In genomic region chr16:2205104-2205966, GRCh38 we compare ENCODE assay signal across 8 cellular contexts. TPM values are rescaled to one million over a fixed set of nuclear protein-coding genes. Genes with fewer than 3 reads are reported as not detected.
DNase-seq lines count a peak whose midpoint lies in the region; ATAC-seq and TF ChIP-seq lines count a peak whose summit lies in the region.

A gene with protein sequence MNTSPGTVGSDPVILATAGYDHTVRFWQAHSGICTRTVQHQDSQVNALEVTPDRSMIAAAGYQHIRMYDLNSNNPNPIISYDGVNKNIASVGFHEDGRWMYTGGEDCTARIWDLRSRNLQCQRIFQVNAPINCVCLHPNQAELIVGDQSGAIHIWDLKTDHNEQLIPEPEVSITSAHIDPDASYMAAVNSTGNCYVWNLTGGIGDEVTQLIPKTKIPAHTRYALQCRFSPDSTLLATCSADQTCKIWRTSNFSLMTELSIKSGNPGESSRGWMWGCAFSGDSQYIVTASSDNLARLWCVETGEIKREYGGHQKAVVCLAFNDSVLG (plus strand): TSS chr16:2205454. CDS start chr16:2206086, 632 bp downstream.

- H3K4me3 Mint-ChIP-seq in natural killer cell treated with Interleukin-12 subunit alpha and Interleukin-12 subunit beta and Interleukin-15 and Interleukin-18, amount 100 ng/mL, for 72 hours = peak within 1 kb of the TSS; percentile 86

- peak within 1 kb of the TSS; percentile 59 to 71 for H3K27ac Mint-ChIP-seq in natural killer cell treated with Interleukin-12 subunit alpha and Interleukin-12 subunit beta and Interleukin-15 and Interleukin-18, amount 100 ng/mL, for 72 hours

- H3K36me3 Mint-ChIP-seq in natural killer cell treated with Interleukin-12 subunit alpha and Interleukin-12 subunit beta and Interleukin-15 and Interleukin-18, amount 100 ng/mL, for 72 hours = peaks cover 6% of the 10 kb centered on the region

- peak within 1 kb of the TSS; percentile 84 for H3K4me3 ChIP-seq in fibroblast of mammary gland (ENCODE audit: control insufficient read depth, low read depth, low read length)

- DNase-seq in DMS153 treated with DMSO at 0.1 percent for 48 hours (lab: John Stamatoyannopoulos, UW; ENCODE audit: unreplicated experiment) (peak; percentile 62), HuH-7 (ENCODE audit: low spot score) (peak; percentile 97), RKO (ENCODE audit: low spot score) (peak; percentile 83), fibroblast of mammary gland (ENCODE audit: low read depth) (peak; percentile 81)
- peak; percentile 77 to 89 for DNase-seq in activated T-helper 1 cell treated with anti-CD3 and anti-CD28 coated beads, Interleukin-2, amount 50 U/mL, for 16 hours (ENCODE audit: low read depth in 1 of 2, low spot score in 1 of 2)
- DNase-seq in natural killer cell treated with Interleukin-12 subunit alpha and Interleukin-12 subunit beta and Interleukin-15 and Interleukin-18, amount 100 ng/mL, for 72 hours (ENCODE audit: low spot score) = peak; percentile 92
- DNase-seq in stimulated activated naive CD4-positive, alpha-beta T cell treated with Interleukin-2 at 50 U/mL for 16 hours (lab: John Stamatoyannopoulos, UW) = peak; percentile 83

- peaks cover 21% of the 10 kb centered on the region in 2 donors for H3K4me1 Mint-ChIP-seq in natural killer cell treated with Interleukin-12 subunit alpha and Interleukin-12 subunit beta and Interleukin-15 and Interleukin-18, amount 100 ng/mL, for 72 hours (ENCODE audit: low read depth in 2 of 2)

- peak; percentile 51 for ATAC-seq in GM21390 (IDR thresholded peaks at IDR 0.05; ENCODE audit: unreplicated experiment)
- ATAC-seq in natural killer cell treated with Interleukin-12 subunit alpha and Interleukin-12 subunit beta and Interleukin-15 and Interleukin-18, amount 100 ng/mL, for 72 hours = peak; percentile 93 to 94

- no peak for TF ChIP-seq CTCF in fibroblast of mammary gland (conservative IDR thresholded peaks at IDR 0.05; ENCODE audit: control insufficient read depth, insufficient read depth, low read depth, low read length)

- no peaks in the 10 kb centered on the region for H3K27me3 Mint-ChIP-seq in natural killer cell treated with Interleukin-12 subunit alpha and Interleukin-12 subunit beta and Interleukin-15 and Interleukin-18, amount 100 ng/mL, for 72 hours

- no peaks in the 10 kb centered on the region for H3K9me3 Mint-ChIP-seq in natural killer cell treated with Interleukin-12 subunit alpha and Interleukin-12 subunit beta and Interleukin-15 and Interleukin-18, amount 100 ng/mL, for 72 hours

RNA-seq across cellular contexts. Expression of the gene that starts here (rescaled TPM):
- 10 to 100 TPM; 31.2 to 68.9 TPM for total RNA-seq in natural killer cell treated with Interleukin-12 subunit alpha and Interleukin-12 subunit beta and Interleukin-15 and Interleukin-18, amount 100 ng/mL, for 72 hours

Comparison
In these comparisons a context has a peak if more than half of its experiments do, and no peak if none do; other contexts are left out.
1. Peak in every context shown above with its lines: DNase-seq, ATAC-seq and H3K4me3 ChIP-seq.